Comparison of ENCODE assay signal across 8 cellular contexts in genomic region chr19:39497850-39498261, GRCh38. TPM values are rescaled to one million over a fixed set of nuclear protein-coding genes. Genes with fewer than 3 reads are reported as not detected.
DNase-seq lines count a peak whose midpoint lies in the region; ATAC-seq, FAIRE-seq and TF ChIP-seq lines count a peak whose summit lies in the region.

No MANE protein-coding gene starts in this region.

- peak; percentile 31 for TF ChIP-seq CTCF in GM12873 (IDR thresholded peaks at IDR 0.05; ENCODE audit: insufficient read depth, low read depth, low read length, missing control alignments)
- TF ChIP-seq CTCF in WTC11 (IDR thresholded peaks at IDR 0.05): no peak
- TF ChIP-seq CTCF in hepatocyte (IDR thresholded peaks at IDR 0.05; ENCODE audit: poor library complexity): peak; percentile 49

- H3K36me3 Mint-ChIP-seq in WTC11: peaks cover 7% of the 10 kb centered on the region; the same call in 1 of the 2 replicates

- CTCF ChIA-PET in WTC11 (lab: Charles Lee): interaction anchor here (0.6 to 3.9 kb wide), 19 partner anchors 9 to 336 kb away, joined by 3 to 56 read pairs (median 4); partner anchors contain the start of genes DYRK1B, EID2B, MED29 and PAF1

- no peaks in the 10 kb centered on the region for H4K20me1 ChIP-seq in hepatocyte (ENCODE audit: insufficient read depth, poor library complexity, severe bottlenecking)

- no peaks in the 10 kb centered on the region for H3K9me3 Mint-ChIP-seq in WTC11

- FAIRE-seq in small intestine (lab: Jason Lieb, UNC): no peak

- H3K27me3 Mint-ChIP-seq in WTC11 (ENCODE audit: low read depth): peaks cover 47% of the 10 kb centered on the region

- peaks cover 37% of the 10 kb centered on the region for H3K4me1 Mint-ChIP-seq in WTC11

- H3K36me3 ChIP-seq in hepatocyte (replicated peaks; ENCODE audit: insufficient read depth, low read depth): no peaks in the 10 kb centered on the region
- no peaks in the 10 kb centered on the region for H3K36me3 ChIP-seq in small intestine (ENCODE audit: control insufficient read depth in 2 of 2, insufficient read depth in 2 of 2, low read length in 2 of 2)

- peak overlapping the region; percentile 73 for H3K4me3 Mint-ChIP-seq in WTC11

- H3K4me2 ChIP-seq in hepatocyte: peak overlapping the region; percentile 78

- DNase-seq in ACHN (peak; percentile 46), NCI-H2107 treated with DMSO at 0.1 percent for 48 hours (lab: John Stamatoyannopoulos, UW; ENCODE audit: unreplicated experiment) (peak; percentile 82), WTC11 (ENCODE audit: low spot score) (peak; percentile 88), hepatocyte (ENCODE audit: low spot score) (peak; percentile 75), small intestine (peak; percentile 6)

- peak overlapping the region; percentile 2; the same call in 1 of the 2 replicates for H3K27ac Mint-ChIP-seq in WTC11

- H3K9me2 ChIP-seq in hepatocyte (replicated peaks; ENCODE audit: insufficient read depth): no peaks in the 10 kb centered on the region

- no peaks in the 10 kb centered on the region for H3K9me3 ChIP-seq in hepatocyte (ENCODE audit: low read depth)
- no peaks in the 10 kb centered on the region for H3K9me3 ChIP-seq in small intestine (ENCODE audit: control insufficient read depth, low read depth)

- POLR2A ChIA-PET in WTC11 (lab: Charles Lee): interaction anchor here (0.6 to 1.9 kb wide), 6 partner anchors 9 to 107 kb away, joined by 3 to 11 read pairs (median 4); partner anchors contain the start of genes MED29, PAF1, RPS16 and TIMM50

- H2AFZ ChIP-seq in hepatocyte: peak overlapping the region; percentile 55

- 2% methylated on average over 23 of the region's 23 CpGs for WGBS in hepatocyte (ENCODE audit: low lambda C conversion rate, missing lambda C conversion rate)
- 1% methylated on average over 22 to 23 of the region's 23 CpGs for WGBS in small intestine, 3 donors

- ATAC-seq in WTC11 (peak; percentile 71), HG03460 (IDR thresholded peaks at IDR 0.05; ENCODE audit: unreplicated experiment) (no peak), GM18517 (IDR thresholded peaks at IDR 0.05; ENCODE audit: unreplicated experiment) (no peak)

- H3K4me1 ChIP-seq in hepatocyte (ENCODE audit: insufficient read depth) (peaks cover 12% of the 10 kb centered on the region), small intestine (ENCODE audit: control insufficient read depth in 2 of 2, insufficient read depth in 1 of 2, low read depth in 1 of 2, low read length in 1 of 2) (no peaks in the 10 kb centered on the region)

- H3K79me2 ChIP-seq in hepatocyte: no peaks in the 10 kb centered on the region

- in situ Hi-C loops in ACHN (cut with HindIII; ENCODE audit: low pct_ligation_motif_present, low pct_unique_long_range_greater_than_20kb, low sequenced_read_pairs): no loop called here

- H3K4me3 ChIP-seq in hepatocyte (no peak overlapping the region), small intestine (ENCODE audit: low read depth in 1 of 2, low read length in 2 of 2) (no peak overlapping the region)

- H3K27ac ChIP-seq in hepatocyte (no peak overlapping the region), small intestine (ENCODE audit: low read depth in 1 of 2, low read length in 1 of 2) (no peak overlapping the region)

- H3K27me3 ChIP-seq in hepatocyte: peaks cover 59% of the 10 kb centered on the region
- H3K27me3 ChIP-seq in small intestine (ENCODE audit: control insufficient read depth in 2 of 2, insufficient read depth in 2 of 2, low read length in 2 of 2): peaks cover 3 to 17% of the 10 kb centered on the region in 2 donors

TF ChIP-seq in WTC11, 78 proteins besides CTCF, POLR2A, EP300 and RAD21 (continues in another document):
- no peak for TF ChIP-seq ATF3 (CRISPR knock-in tag; conservative IDR thresholded peaks at IDR 0.05)
- TF ChIP-seq SMAD3 (CRISPR knock-in tag; IDR thresholded peaks at IDR 0.05; ENCODE audit: borderline replicate concordance): 0 out of 2 replicates have a peak, but pooled peaks have one; percentile 12
- TF ChIP-seq TEAD1 (CRISPR knock-in tag; IDR thresholded peaks at IDR 0.05): peak; percentile 56; the same call in 1 of the 2 replicates
- TF ChIP-seq MYBL2 (CRISPR knock-in tag; IDR thresholded peaks at IDR 0.05): no peak
- TF ChIP-seq MAX (CRISPR knock-in tag; IDR thresholded peaks at IDR 0.05): peak; percentile 81
- peak; percentile 39; the same call in 1 of the 2 replicates for TF ChIP-seq ETV6 (CRISPR knock-in tag; IDR thresholded peaks at IDR 0.05)
- TF ChIP-seq ZNF671 (CRISPR knock-in tag; IDR thresholded peaks at IDR 0.05): no peak
- TF ChIP-seq ATF1 (CRISPR knock-in tag; IDR thresholded peaks at IDR 0.05): no peak
- no peak for TF ChIP-seq HMGA2 (CRISPR knock-in tag; IDR thresholded peaks at IDR 0.05)
- TF ChIP-seq ARID4B (CRISPR knock-in tag; IDR thresholded peaks at IDR 0.05; ENCODE audit: borderline replicate concordance): 0 out of 2 replicates have a peak, but pooled peaks have one; percentile 39
- TF ChIP-seq E2F4 (CRISPR knock-in tag; IDR thresholded peaks at IDR 0.05; ENCODE audit: borderline replicate concordance, low read depth): no peak
- no peak for TF ChIP-seq USF1 (CRISPR knock-in tag; IDR thresholded peaks at IDR 0.05)
- TF ChIP-seq SP1 (CRISPR knock-in tag; conservative IDR thresholded peaks at IDR 0.05): peak; percentile 61
- no peak for TF ChIP-seq EMX1 (CRISPR knock-in tag; IDR thresholded peaks at IDR 0.05)

RNA-seq across cellular contexts. Expression of gene DLL3, which starts 0.9 kb away (rescaled TPM):
- total RNA-seq in WTC11 (2021) (16.4 to 23.9 TPM (median 21.6 TPM) in 3 replicates), hepatocyte (0.16 and 1.6 TPM in 2 replicates)
- polyA plus RNA-seq in hepatocyte (1.1 and 1.3 TPM in 2 replicates), small intestine (under 1 TPM in 1 of 3 donors, not detected in 2; 0.15 TPM)

RNA-seq across cellular contexts. Expression of gene SELENOV, which starts 17.1 kb away (rescaled TPM):
- total RNA-seq in WTC11 (2021) (12.6 to 15.4 TPM (median 15.1 TPM) in 3 replicates), hepatocyte (0.50 and 2.0 TPM in 2 replicates)
- polyA plus RNA-seq in hepatocyte (0.98 and 2.2 TPM in 2 replicates), small intestine (not detected)

RNA-seq across cellular contexts. Expression of gene TIMM50, which starts 17.2 kb away (rescaled TPM):
- total RNA-seq in WTC11 (2021): 136 to 154 TPM (median 137 TPM) in 3 replicates
- 53.1 and 57.2 TPM in 2 replicates for total RNA-seq in hepatocyte
- polyA plus RNA-seq in hepatocyte: 56.4 and 61.7 TPM in 2 replicates
- polyA plus RNA-seq in small intestine: 10 to 100 TPM; 33.8 to 62.2 (median 40.5) TPM

RNA-seq across cellular contexts. Expression of gene EID2B, which starts 34.8 kb away (rescaled TPM):
- total RNA-seq in WTC11 (2021) (2.7 to 3.6 TPM (median 2.7 TPM) in 3 replicates), hepatocyte (3.4 and 3.7 TPM in 2 replicates)
- polyA plus RNA-seq in hepatocyte (1.0 and 2.2 TPM in 2 replicates), small intestine (1 to 10 TPM in 1 of 3 donors, under 1 TPM in 1, not detected in 1; 0.81 to 2.0 TPM)

RNA-seq across cellular contexts. Expression of gene EID2, which starts 42.1 kb away (rescaled TPM):
- total RNA-seq in WTC11 (2021): 21.5 to 24.0 TPM (median 23.7 TPM) in 3 replicates
- total RNA-seq in hepatocyte: 13.6 and 18.6 TPM in 2 replicates
- 29.3 and 34.8 TPM in 2 replicates for polyA plus RNA-seq in hepatocyte
- polyA plus RNA-seq in small intestine: 10 to 100 TPM; 11.1 to 13.4 (median 12.7) TPM

Comparison
In these comparisons a context has a peak if more than half of its experiments do, and no peak if none do; other contexts are left out.
1. DNase-seq: peak in every context shown above with its lines; median percentile 88 in WTC11; 82 in NCI-H2107 treated with DMSO at 0.1 percent for 48 hours; 75 in hepatocyte; 46 in ACHN; 6 in small intestine.